ENCODE assay signal across 7 cellular contexts in genomic region chr7:146681487-146681886, GRCh38.
"Had no signal": no experiment of that assay in that cellular context is flagged by ENCODE, and none has a peak within 500 bp of the region (broad histone marks: within the 10 kb centered on the region; RNA-seq: fewer than 3 reads in every experiment).

No MANE protein-coding gene starts in this region.

- FAIRE-seq: G401.6, GM12891, GM12892, GM18507, GM19239 had no signal

- DNase-seq: GDM1, GF-D8 had no signal
